In genomic region chr1:203323587-203323986, GRCh38 we compare ENCODE assay signal across 11 cellular contexts. TPM values are rescaled to one million over a fixed set of nuclear protein-coding genes. Genes with fewer than 3 reads are reported as not detected.
DNase-seq lines count a peak whose midpoint lies in the region; ATAC-seq, FAIRE-seq and TF ChIP-seq lines count a peak whose summit lies in the region.
"Had no signal": no experiment of that assay in that cellular context is flagged by ENCODE, and none has a peak within 500 bp of the region (broad histone marks: within the 10 kb centered on the region; RNA-seq: fewer than 3 reads in every experiment).

No MANE protein-coding gene starts in this region.

- H3K9me3 Mint-ChIP-seq in activated naive CD4-positive, alpha-beta T cell treated with anti-CD3 and anti-CD28 coated beads for 36 hours, result no peaks in the 10 kb centered on the region
- H3K9me3 Mint-ChIP-seq in activated T-helper 2 cell treated with anti-CD3 and anti-CD28 coated beads, Interferon-gamma antibody, Interleukin-2, Interleukin-4, amounts not matched to agents 10 μg/mL and 5 μg/mL and 100 μg/mL, durations not matched to agents 14 hours and 24 hours and 36 hours, result no peaks in the 10 kb centered on the region
- H3K9me3 Mint-ChIP-seq in mesothelial cell of epicardium, result no peaks in the 10 kb centered on the region

- no peaks in the 10 kb centered on the region for H3K9me3 ChIP-seq in thymus (ENCODE audit: control insufficient read depth)

- WGBS in thymus, result 54% methylated on average over 3 of the region's 3 CpGs

- no peak overlapping the region for H3K4me3 Mint-ChIP-seq in activated naive CD4-positive, alpha-beta T cell treated with anti-CD3 and anti-CD28 coated beads for 36 hours
- no peak overlapping the region for H3K4me3 Mint-ChIP-seq in activated T-helper 2 cell treated with anti-CD3 and anti-CD28 coated beads, Interferon-gamma antibody, Interleukin-2, Interleukin-4, amounts not matched to agents 10 μg/mL and 5 μg/mL and 100 μg/mL, durations not matched to agents 14 hours and 24 hours and 36 hours (ENCODE audit: low read depth)
- H3K4me3 Mint-ChIP-seq in mesothelial cell of epicardium, result no peak overlapping the region

- intact Hi-C loops in activated naive CD4-positive, alpha-beta T cell treated with anti-CD3 and anti-CD28 coated beads for 36 hours (cut with micrococcal nuclease), result loop anchor here (5.0 to 10.0 kb wide), 2 partner anchors 444 to 519 kb away; partner anchors contain the start of genes KDM5B and LAX1
- intact Hi-C loops in activated T-helper 2 cell treated with anti-CD3 and anti-CD28 coated beads, Interferon-gamma antibody, Interleukin-2, Interleukin-4, amounts not matched to agents 10 μg/mL and 5 μg/mL and 100 μg/mL, durations not matched to agents 14 hours and 24 hours and 36 hours (cut with micrococcal nuclease), result loop anchor here (10.0 kb wide), 2 partner anchors 441 to 471 kb away; partner anchors contain the start of genes LAX1, ZBED6 and ZC3H11A

- FAIRE-seq in GM12891 (lab: Jason Lieb, UNC), result no peak
- FAIRE-seq: colon had no signal

- no peak for TF ChIP-seq POLR2A in GM12891 (IDR thresholded peaks at IDR 0.05; ENCODE audit: low read depth, low read length)

- H3K27ac Mint-ChIP-seq in activated naive CD4-positive, alpha-beta T cell treated with anti-CD3 and anti-CD28 coated beads for 36 hours, result peak overlapping the region; percentile 84
- H3K27ac Mint-ChIP-seq in activated T-helper 2 cell treated with anti-CD3 and anti-CD28 coated beads, Interferon-gamma antibody, Interleukin-2, Interleukin-4, amounts not matched to agents 10 μg/mL and 5 μg/mL and 100 μg/mL, durations not matched to agents 14 hours and 24 hours and 36 hours, result peak overlapping the region; percentile 9
- peak overlapping the region; percentile 88 for H3K27ac Mint-ChIP-seq in mesothelial cell of epicardium

- TF ChIP-seq CTCF in mesothelial cell of epicardium (IDR thresholded peaks at IDR 0.05; ENCODE audit: unreplicated experiment), result no peak

- peaks cover 85% of the 10 kb centered on the region for H3K4me1 Mint-ChIP-seq in activated naive CD4-positive, alpha-beta T cell treated with anti-CD3 and anti-CD28 coated beads for 36 hours (ENCODE audit: low read depth)
- peaks cover 86% of the 10 kb centered on the region for H3K4me1 Mint-ChIP-seq in activated T-helper 2 cell treated with anti-CD3 and anti-CD28 coated beads, Interferon-gamma antibody, Interleukin-2, Interleukin-4, amounts not matched to agents 10 μg/mL and 5 μg/mL and 100 μg/mL, durations not matched to agents 14 hours and 24 hours and 36 hours (ENCODE audit: low read depth)
- H3K4me1 Mint-ChIP-seq in mesothelial cell of epicardium, result peaks cover 93% of the 10 kb centered on the region

- H3K36me3 Mint-ChIP-seq in activated naive CD4-positive, alpha-beta T cell treated with anti-CD3 and anti-CD28 coated beads for 36 hours (ENCODE audit: low read depth), result no peaks in the 10 kb centered on the region
- no peaks in the 10 kb centered on the region for H3K36me3 Mint-ChIP-seq in activated T-helper 2 cell treated with anti-CD3 and anti-CD28 coated beads, Interferon-gamma antibody, Interleukin-2, Interleukin-4, amounts not matched to agents 10 μg/mL and 5 μg/mL and 100 μg/mL, durations not matched to agents 14 hours and 24 hours and 36 hours (ENCODE audit: low read depth)
- no peaks in the 10 kb centered on the region for H3K36me3 Mint-ChIP-seq in mesothelial cell of epicardium

- CTCF ChIA-PET in activated naive CD4-positive, alpha-beta T cell treated with anti-CD3 and anti-CD28 coated beads for 36 hours (lab: Charles Lee), result interaction anchor here (5.1 to 9.8 kb wide), 5 partner anchors 13 to 54 kb away, joined by 35 to 188 read pairs (median 88); partner anchors contain the start of gene BTG2

- no peak for ATAC-seq in GM18498 (IDR thresholded peaks at IDR 0.05; ENCODE audit: unreplicated experiment)

- H3K4me3 ChIP-seq in thymus (ENCODE audit: low read length), result peak overlapping the region; percentile 53

- no peak for DNase-seq in activated naive CD4-positive, alpha-beta T cell treated with anti-CD3 and anti-CD28 coated beads for 36 hours
- DNase-seq in activated naive CD4-positive, alpha-beta T cell treated with Interleukin-2 at 50 U/mL for 16 hours, result no peak
- no peak for DNase-seq in activated T-helper 2 cell treated with anti-CD3 and anti-CD28 coated beads, Interferon-gamma antibody, Interleukin-2, Interleukin-4, amounts not matched to agents 10 μg/mL and 5 μg/mL and 100 μg/mL, durations not matched to agents 14 hours and 24 hours and 36 hours (ENCODE audit: low spot score)
- DNase-seq in mesothelial cell of epicardium (ENCODE audit: low spot score in 2 of 2, unreplicated experiment in 2 of 2), result no peak
- no peak for DNase-seq in LoVo (ENCODE audit: low spot score)
- DNase-seq in GM12891 (ENCODE audit: insufficient read length, low spot score), result no peak
- DNase-seq: SIG-M5 had no signal

- H3K27me3 ChIP-seq in thymus (ENCODE audit: control insufficient read depth, insufficient read depth), result no peaks in the 10 kb centered on the region

- no peaks in the 10 kb centered on the region for H3K36me3 ChIP-seq in thymus (ENCODE audit: control insufficient read depth, insufficient read depth)

- H3K27ac ChIP-seq in thymus (ENCODE audit: low read depth), result peak overlapping the region; percentile 96

- H3K27me3 Mint-ChIP-seq in activated naive CD4-positive, alpha-beta T cell treated with anti-CD3 and anti-CD28 coated beads for 36 hours (ENCODE audit: low read depth), result no peaks in the 10 kb centered on the region
- peaks cover 3% of the 10 kb centered on the region for H3K27me3 Mint-ChIP-seq in activated T-helper 2 cell treated with anti-CD3 and anti-CD28 coated beads, Interferon-gamma antibody, Interleukin-2, Interleukin-4, amounts not matched to agents 10 μg/mL and 5 μg/mL and 100 μg/mL, durations not matched to agents 14 hours and 24 hours and 36 hours (ENCODE audit: low read depth)
- H3K27me3 Mint-ChIP-seq in mesothelial cell of epicardium (ENCODE audit: low read depth), result no peaks in the 10 kb centered on the region

- H3K4me1 ChIP-seq in thymus (ENCODE audit: control insufficient read depth, insufficient read depth, low read length), result peaks cover 79% of the 10 kb centered on the region

TF ChIP-seq in GM12891, 5 proteins besides CTCF, POLR2A, EP300 and RAD21:
- no peak for TF ChIP-seq SPI1 (IDR thresholded peaks at IDR 0.05; ENCODE audit: low read depth, low read length)
- no peak for TF ChIP-seq POU2F2 (IDR thresholded peaks at IDR 0.05; ENCODE audit: low read depth, low read length)
- TF ChIP-seq POLR2AphosphoS5 (IDR thresholded peaks at IDR 0.05; ENCODE audit: low read depth, low read length), result no peak
- no peak for TF ChIP-seq TAF1 (IDR thresholded peaks at IDR 0.05; ENCODE audit: low read depth, low read length)
- TF ChIP-seq PAX5 (IDR thresholded peaks at IDR 0.05; ENCODE audit: insufficient read depth, low read length, severe bottlenecking), result no peak
TF ChIP-seq in GM12891: peak in this region for 0.

RNA-seq across cellular contexts. Expression of gene BTG2, which starts 18.3 kb away (rescaled TPM):
- 100 to 1,000 TPM; 106 to 109 TPM for total RNA-seq in activated naive CD4-positive, alpha-beta T cell treated with anti-CD3 and anti-CD28 coated beads for 36 hours
- 98.1 and 98.8 TPM in 2 replicates for total RNA-seq in activated T-helper 2 cell treated with anti-CD3 and anti-CD28 coated beads, Interferon-gamma antibody, Interleukin-2, Interleukin-4, amounts not matched to agents 10 μg/mL and 5 μg/mL and 100 μg/mL, durations not matched to agents 14 hours and 24 hours and 36 hours
- total RNA-seq in mesothelial cell of epicardium, result 186 to 192 TPM (median 191 TPM) in 3 replicates
- 171 TPM for polyA plus RNA-seq in thymus
- 29.7 TPM for polyA plus RNA-seq in GM12891 (2012; ENCODE audit: low read depth, missing spikeins)

RNA-seq across cellular contexts. Expression of gene FMOD, which starts 27.3 kb away (rescaled TPM):
- total RNA-seq in activated naive CD4-positive, alpha-beta T cell treated with anti-CD3 and anti-CD28 coated beads for 36 hours, result 1 to 10 TPM; 5.3 to 5.8 TPM
- 4.0 and 5.4 TPM in 2 replicates for total RNA-seq in activated T-helper 2 cell treated with anti-CD3 and anti-CD28 coated beads, Interferon-gamma antibody, Interleukin-2, Interleukin-4, amounts not matched to agents 10 μg/mL and 5 μg/mL and 100 μg/mL, durations not matched to agents 14 hours and 24 hours and 36 hours
- total RNA-seq in mesothelial cell of epicardium, result 77.3 to 86.0 TPM (median 82.1 TPM) in 3 replicates
- 7.5 TPM for polyA plus RNA-seq in thymus
- polyA plus RNA-seq in GM12891 (2012; ENCODE audit: low read depth, missing spikeins), result 0.32 TPM
- total RNA-seq: HT1080 had no signal

Comparison
In these comparisons a context has a peak if more than half of its experiments do, and no peak if none do; other contexts are left out.
1. H3K27ac Mint-ChIP-seq: peak in every context shown above with its lines; median percentile 88 in mesothelial cell of epicardium; 84 in activated naive CD4-positive, alpha-beta T cell treated with anti-CD3 and anti-CD28 coated beads for 36 hours; 9 in activated T-helper 2 cell treated with anti-CD3 and anti-CD28 coated beads, Interferon-gamma antibody, Interleukin-2, Interleukin-4, amounts not matched to agents 10 μg/mL and 5 μg/mL and 100 μg/mL, durations not matched to agents 14 hours and 24 hours and 36 hours.
2. RNA of gene FMOD, which starts 27.3 kb away (total RNA-seq): 77.3 to 86.0 TPM in mesothelial cell of epicardium; 5.3 to 5.8 TPM in activated naive CD4-positive, alpha-beta T cell treated with anti-CD3 and anti-CD28 coated beads for 36 hours and 4.0 to 5.4 TPM in activated T-helper 2 cell treated with anti-CD3 and anti-CD28 coated beads, Interferon-gamma antibody, Interleukin-2, Interleukin-4, amounts not matched to agents 10 μg/mL and 5 μg/mL and 100 μg/mL, durations not matched to agents 14 hours and 24 hours and 36 hours; every median in the first group is over 10 times any median in the second.